15 cellular contexts compared by ENCODE assay signal in the genomic region with DNA sequence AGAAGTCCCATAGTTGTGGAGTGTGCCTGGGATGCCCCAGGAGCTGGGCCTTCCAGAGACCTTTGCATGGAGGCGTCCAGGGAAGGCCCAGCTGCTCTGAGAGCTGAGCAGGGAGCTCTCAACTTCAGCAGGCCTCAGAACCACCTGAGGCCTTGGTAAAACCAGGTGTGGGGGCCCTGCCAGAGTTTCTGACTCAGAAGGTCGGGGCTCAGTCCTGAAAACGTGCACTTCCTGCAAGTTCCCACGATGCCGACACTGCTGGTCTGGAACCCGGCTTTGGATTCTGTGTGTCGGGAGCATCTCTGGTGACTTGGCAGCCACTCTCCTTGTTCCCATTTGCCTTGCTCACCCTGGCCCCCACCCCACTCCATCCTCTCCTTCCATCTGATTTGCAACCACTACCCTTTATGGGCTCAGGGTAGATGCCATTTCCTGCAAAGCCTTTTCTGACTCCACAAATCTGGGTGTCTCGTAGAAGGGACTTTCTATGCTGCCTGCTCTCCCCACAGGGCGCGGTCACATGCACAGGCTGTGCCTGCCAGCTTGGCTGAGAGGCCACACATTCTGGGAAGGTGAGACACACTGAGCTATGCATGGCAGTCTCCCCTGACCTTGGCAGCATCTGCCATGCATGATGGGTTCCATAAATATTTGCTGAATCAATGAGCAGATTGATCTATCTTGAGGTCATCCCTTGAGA.
DNase-seq lines count a peak whose midpoint lies in the region; ATAC-seq, FAIRE-seq and TF ChIP-seq lines count a peak whose summit lies in the region.
"Had no signal": no experiment of that assay in that cellular context is flagged by ENCODE, and none has a peak within 500 bp of the region (broad histone marks: within the 10 kb centered on the region; RNA-seq: fewer than 3 reads in every experiment).

No MANE protein-coding gene starts in this region.

- no peaks in the 10 kb centered on the region for H3K36me3 Mint-ChIP-seq in CD8-positive, alpha-beta T cell

- no peaks in the 10 kb centered on the region for H3K27me3 ChIP-seq in heart right ventricle
- H3K27me3 ChIP-seq in CD8-positive, alpha-beta T cell (ENCODE audit: insufficient read depth, low read length), result no peaks in the 10 kb centered on the region

- peak; percentile 84 for FAIRE-seq in H54 (lab: Jason Lieb, UNC)
- FAIRE-seq: GM18507 had no signal

- CTCF ChIA-PET in CD8-positive, alpha-beta T cell (lab: Charles Lee), result no interaction called here

- no peak for TF ChIP-seq POLR2A in H54 (IDR thresholded peaks at IDR 0.05; ENCODE audit: low read depth, low read length)

- intact Hi-C loops in heart right ventricle (cut with DNase I), result no loop called here
- intact Hi-C loops in CD8-positive, alpha-beta T cell (cut with DNase I, micrococcal nuclease), result no loop called here

- DNase-seq in H54 (ENCODE audit: insufficient read length, low spot score), result peak; percentile 33
- peak; percentile 42 to 50 for DNase-seq in heart right ventricle
- DNase-seq in renal cortical epithelial cell (ENCODE audit: low read depth), result peak; percentile 71
- DNase-seq in CD8-positive, alpha-beta T cell, result no peak
- DNase-seq in pons (ENCODE audit: low spot score), result no peak
- no peak for DNase-seq in NCI-H146 (lab: John Stamatoyannopoulos, UW)
- DNase-seq: activated CD8-positive, alpha-beta T cell treated with anti-CD3 and anti-CD28 coated beads for 36 hours; glutamatergic neuron; NCI-H510A treated with DMSO at 0.1 percent for 48 hours had no signal

- no peak overlapping the region for H3K27ac Mint-ChIP-seq in CD8-positive, alpha-beta T cell
- H3K27ac Mint-ChIP-seq: activated CD8-positive, alpha-beta T cell treated with anti-CD3 and anti-CD28 coated beads for 36 hours; activated T-helper 1 cell treated with anti-CD3 and anti-CD28 coated beads, Interleukin-12 subunit alpha, Interleukin-12 subunit beta, Interleukin-2, Interleukin-4 antibody, amounts not matched to agents 30 ng/mL and 10 ng/mL and 1 ng/mL, durations not matched to agents 14 hours and 24 hours and 36 hours; progenitor cell of endocrine pancreas had no signal

- H3K4me3 ChIP-seq in heart right ventricle, result no peak overlapping the region
- no peak overlapping the region for H3K4me3 ChIP-seq in CD8-positive, alpha-beta T cell (ENCODE audit: low read depth, low read length)

- H3K9me3 Mint-ChIP-seq in CD8-positive, alpha-beta T cell, result no peaks in the 10 kb centered on the region
- H3K9me3 Mint-ChIP-seq: activated CD8-positive, alpha-beta T cell treated with anti-CD3 and anti-CD28 coated beads for 36 hours; activated T-helper 1 cell treated with anti-CD3 and anti-CD28 coated beads, Interleukin-12 subunit alpha, Interleukin-12 subunit beta, Interleukin-2, Interleukin-4 antibody, amounts not matched to agents 30 ng/mL and 10 ng/mL and 1 ng/mL, durations not matched to agents 14 hours and 24 hours and 36 hours had no signal

- H3K4me3 Mint-ChIP-seq in CD8-positive, alpha-beta T cell, result no peak overlapping the region
- H3K4me3 Mint-ChIP-seq: activated CD8-positive, alpha-beta T cell treated with anti-CD3 and anti-CD28 coated beads for 36 hours; activated T-helper 1 cell treated with anti-CD3 and anti-CD28 coated beads, Interleukin-12 subunit alpha, Interleukin-12 subunit beta, Interleukin-2, Interleukin-4 antibody, amounts not matched to agents 30 ng/mL and 10 ng/mL and 1 ng/mL, durations not matched to agents 14 hours and 24 hours and 36 hours had no signal

- 80 to 84% methylated on average over 10 of the region's 10 CpGs for WGBS in heart right ventricle, 2 donors

- no peaks in the 10 kb centered on the region for H3K4me1 Mint-ChIP-seq in CD8-positive, alpha-beta T cell (ENCODE audit: low read depth)

- peaks cover 0 to 15% (median 0%) of the 10 kb centered on the region in 9 donors for H3K4me1 ChIP-seq in heart right ventricle
- no peaks in the 10 kb centered on the region for H3K4me1 ChIP-seq in CD8-positive, alpha-beta T cell (ENCODE audit: insufficient read depth, low read length)

- no peak for TF ChIP-seq CTCF in heart right ventricle (IDR thresholded peaks at IDR 0.05)
- TF ChIP-seq CTCF in CD8-positive, alpha-beta T cell (IDR thresholded peaks at IDR 0.05), result no peak

- peaks cover under 1% of the 10 kb centered on the region for H3K27me3 Mint-ChIP-seq in CD8-positive, alpha-beta T cell (ENCODE audit: low read depth)
- H3K27me3 Mint-ChIP-seq: activated CD8-positive, alpha-beta T cell treated with anti-CD3 and anti-CD28 coated beads for 36 hours; progenitor cell of endocrine pancreas had no signal

- ATAC-seq in SK-N-SH treated with all-trans-retinoic acid at 6 μM for 48 hours, result peak; percentile 64
- ATAC-seq in heart right ventricle, result peak; percentile 58 to 97 (median 92)
- ATAC-seq in CD8-positive, alpha-beta T cell, result no peak
- ATAC-seq: activated CD8-positive, alpha-beta T cell treated with anti-CD3 and anti-CD28 coated beads for 36 hours had no signal

- no peaks in the 10 kb centered on the region for H3K9me3 ChIP-seq in heart right ventricle
- no peaks in the 10 kb centered on the region for H3K9me3 ChIP-seq in CD8-positive, alpha-beta T cell (ENCODE audit: low read length)

- POLR2A ChIA-PET in CD8-positive, alpha-beta T cell (lab: Charles Lee), result no interaction called here

- H3K36me3 ChIP-seq in heart right ventricle, result no peaks in the 10 kb centered on the region
- no peaks in the 10 kb centered on the region for H3K36me3 ChIP-seq in CD8-positive, alpha-beta T cell (ENCODE audit: insufficient read depth, low read length)

- peak overlapping the region in 2 of 10 donors; percentile 14 to 21 for H3K27ac ChIP-seq in heart right ventricle
- H3K27ac ChIP-seq in CD8-positive, alpha-beta T cell (ENCODE audit: low read depth, low read length), result no peak overlapping the region
- H3K27ac ChIP-seq: HL-60, KMS-11 had no signal

TF ChIP-seq in SK-N-SH treated with all-trans-retinoic acid at 6 μM for 48 hours, 23 proteins besides CTCF, POLR2A, EP300 and RAD21:
- TF ChIP-seq OSR1 (CRISPR knock-in tag; IDR thresholded peaks at IDR 0.05), result no peak
TF ChIP-seq in SK-N-SH treated with all-trans-retinoic acid at 6 μM for 48 hours: peak in this region for 0.

Comparison
In these comparisons a context has a peak if more than half of its experiments do, and no peak if none do; other contexts are left out.
1. DNase-seq: peak in H54 (single experiment), heart right ventricle (2 of 2) and renal cortical epithelial cell (single experiment); none in CD8-positive, alpha-beta T cell (0 of 7), pons (single experiment) and NCI-H146 (single experiment).